Comparison of ENCODE assay signal across 8 cellular contexts in the genomic region with DNA sequence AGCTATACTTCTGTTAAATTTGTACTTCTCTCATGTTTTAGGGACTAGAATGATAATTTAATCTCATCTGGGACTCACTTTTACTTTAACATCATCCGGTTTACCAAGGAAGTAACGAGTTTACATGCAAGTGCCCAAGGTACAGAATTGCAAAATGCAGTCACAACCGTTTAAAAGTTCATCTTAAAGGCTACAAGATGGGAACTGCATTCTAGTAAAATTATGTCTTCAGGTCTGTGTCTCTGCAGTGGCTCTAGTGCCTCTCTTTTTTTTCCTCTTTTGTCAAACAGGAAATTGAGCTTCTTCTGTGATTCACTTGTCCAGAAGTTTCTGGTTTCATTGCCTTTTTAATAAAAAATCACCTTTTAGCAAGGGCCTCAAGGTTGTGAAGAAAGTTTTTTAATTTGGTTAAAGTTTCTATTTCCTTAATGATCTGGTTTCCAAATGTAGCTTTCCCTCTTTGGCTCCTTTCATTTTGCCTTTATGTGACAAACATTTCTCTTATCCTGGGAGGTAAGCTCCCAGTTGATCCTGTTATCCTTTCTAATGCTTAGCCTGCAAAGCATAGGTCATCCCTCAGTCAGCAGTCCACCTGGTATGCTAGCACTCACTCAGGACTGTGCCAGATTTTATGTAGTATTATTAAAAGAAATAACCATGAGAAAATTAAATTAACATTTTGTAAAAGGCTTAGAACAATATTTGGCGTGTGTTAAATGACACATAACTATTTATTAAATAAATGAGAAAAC. TPM values are rescaled to one million over a fixed set of nuclear protein-coding genes. Genes with fewer than 3 reads are reported as not detected.
DNase-seq lines count a peak whose midpoint lies in the region; ATAC-seq and TF ChIP-seq lines count a peak whose summit lies in the region.

No MANE protein-coding gene starts in this region.

- peaks cover 3 to 59% (median 49%) of the 10 kb centered on the region in 5 donors for H3K4me1 ChIP-seq in subcutaneous abdominal adipose tissue (ENCODE audit: control insufficient read depth in 5 of 5, insufficient read depth in 5 of 5, low read length in 5 of 5)

- H3K9me3 Mint-ChIP-seq in activated naive CD4-positive, alpha-beta T cell treated with anti-CD3 and anti-CD28 coated beads for 36 hours, result no peaks in the 10 kb centered on the region
- no peaks in the 10 kb centered on the region for H3K9me3 Mint-ChIP-seq in WTC11

- peak overlapping the region; percentile 97 for H3K27ac Mint-ChIP-seq in activated naive CD4-positive, alpha-beta T cell treated with anti-CD3 and anti-CD28 coated beads for 36 hours
- no peak overlapping the region; the same call in 1 of the 2 replicates for H3K27ac Mint-ChIP-seq in WTC11

- no peak for ATAC-seq in WTC11
- ATAC-seq in GM21423 (IDR thresholded peaks at IDR 0.05; ENCODE audit: unreplicated experiment), result no peak

- intact Hi-C loops in activated naive CD4-positive, alpha-beta T cell treated with anti-CD3 and anti-CD28 coated beads for 36 hours (cut with micrococcal nuclease), result loop anchor here (1.0 to 5.0 kb wide), 15 partner anchors 20 to 795 kb away; a partner anchor contains a TSS

- H3K36me3 ChIP-seq in subcutaneous abdominal adipose tissue (ENCODE audit: control insufficient read depth in 5 of 5, insufficient read depth in 5 of 5, low read length in 5 of 5), result no peaks in the 10 kb centered on the region

- H3K9ac ChIP-seq in subcutaneous abdominal adipose tissue (ENCODE audit: low read length in 5 of 5), result peak overlapping the region; percentile 53 to 94 (median 90)

- H3K4me1 Mint-ChIP-seq in activated naive CD4-positive, alpha-beta T cell treated with anti-CD3 and anti-CD28 coated beads for 36 hours (ENCODE audit: low read depth), result peaks cover 37% of the 10 kb centered on the region
- H3K4me1 Mint-ChIP-seq in WTC11, result peaks cover 52% of the 10 kb centered on the region

- TF ChIP-seq CTCF in WTC11 (IDR thresholded peaks at IDR 0.05), result no peak

- POLR2A ChIA-PET in WTC11 (lab: Charles Lee), result no interaction called here

- no peaks in the 10 kb centered on the region for H3K27me3 Mint-ChIP-seq in activated naive CD4-positive, alpha-beta T cell treated with anti-CD3 and anti-CD28 coated beads for 36 hours (ENCODE audit: low read depth)
- H3K27me3 Mint-ChIP-seq in WTC11 (ENCODE audit: low read depth), result no peaks in the 10 kb centered on the region; the same call in 1 of the 2 replicates

- peaks cover 45% of the 10 kb centered on the region for H3K36me3 Mint-ChIP-seq in activated naive CD4-positive, alpha-beta T cell treated with anti-CD3 and anti-CD28 coated beads for 36 hours (ENCODE audit: low read depth)
- peaks cover 10% of the 10 kb centered on the region for H3K36me3 Mint-ChIP-seq in WTC11

- CTCF ChIA-PET in activated naive CD4-positive, alpha-beta T cell treated with anti-CD3 and anti-CD28 coated beads for 36 hours (lab: Charles Lee), result interaction anchor here (0.7 to 3.9 kb wide), 5 partner anchors 10 to 129 kb away, joined by 3 to 24 read pairs (median 5); no protein-coding TSS in a partner anchor
- CTCF ChIA-PET in WTC11 (lab: Charles Lee), result interaction anchor here (0.7 to 1.1 kb wide), 3 partner anchors 10 to 169 kb away, joined by 3 read pairs; no protein-coding TSS in a partner anchor

- H3K4me3 Mint-ChIP-seq in activated naive CD4-positive, alpha-beta T cell treated with anti-CD3 and anti-CD28 coated beads for 36 hours, result peak overlapping the region; percentile 90
- H3K4me3 Mint-ChIP-seq in WTC11, result peak overlapping the region; percentile 94

- no peaks in the 10 kb centered on the region for H3K9me3 ChIP-seq in subcutaneous abdominal adipose tissue (ENCODE audit: control insufficient read depth in 5 of 5, low read length in 5 of 5)

- no peak for DNase-seq in activated naive CD4-positive, alpha-beta T cell treated with anti-CD3 and anti-CD28 coated beads for 36 hours
- no peak for DNase-seq in activated naive CD4-positive, alpha-beta T cell treated with Interleukin-2 at 50 U/mL for 16 hours
- DNase-seq in WTC11 (ENCODE audit: low spot score), result no peak
- DNase-seq in hypothalamus (lab: John Stamatoyannopoulos, UW), result no peak
- no peak for DNase-seq in NCI-H524 (lab: John Stamatoyannopoulos, UW)

- peak overlapping the region; percentile 96 for H3K27ac ChIP-seq in subcutaneous abdominal adipose tissue (ENCODE audit: low read depth, low read length)

- no peaks in the 10 kb centered on the region for H3K27me3 ChIP-seq in subcutaneous abdominal adipose tissue (ENCODE audit: control insufficient read depth in 5 of 5, insufficient read depth in 4 of 5, low read length in 5 of 5)

- H3K4me3 ChIP-seq in iPS-11a (ENCODE audit: low read depth, low read length) (peak overlapping the region; percentile 86), subcutaneous abdominal adipose tissue (ENCODE audit: low read depth in 1 of 5, low read length in 5 of 5) (peak overlapping the region; percentile 76 to 99 (median 92))

TF ChIP-seq in WTC11, 78 proteins besides CTCF, POLR2A, EP300 and RAD21:
- TF ChIP-seq ZNF317 (CRISPR knock-in tag; IDR thresholded peaks at IDR 0.05; ENCODE audit: borderline replicate concordance, low read depth) (0 out of 2 replicates have a peak, but pooled peaks have one; percentile 44), TEAD1 (CRISPR knock-in tag; IDR thresholded peaks at IDR 0.05) (no peak)

RNA-seq across cellular contexts. Expression of a gene that starts 2.4 kb away (rescaled TPM):
- 100 to 1,000 TPM; 248 to 255 TPM for total RNA-seq in activated naive CD4-positive, alpha-beta T cell treated with anti-CD3 and anti-CD28 coated beads for 36 hours
- total RNA-seq in WTC11 (2021), result 102 to 115 TPM (median 102 TPM) in 3 replicates
